In genomic region chr2:239146011-239146641, GRCh38 we compare ENCODE assay signal across 18 cellular contexts.
DNase-seq lines count a peak whose midpoint lies in the region; ATAC-seq lines count a peak whose summit lies in the region.
"Had no signal": no experiment of that assay in that cellular context is flagged by ENCODE, and none has a peak within 500 bp of the region (broad histone marks: within the 10 kb centered on the region; RNA-seq: fewer than 3 reads in every experiment).

No MANE protein-coding gene starts in this region.

- peaks cover 14% of the 10 kb centered on the region for H3K36me3 ChIP-seq in iPS-15b (ENCODE audit: control insufficient read depth, insufficient read depth, low read length)
- H3K36me3 ChIP-seq: ovary had no signal

- H3K4me1 ChIP-seq in iPS-15b (ENCODE audit: control insufficient read depth, insufficient read depth, low read length), result no peaks in the 10 kb centered on the region
- H3K4me1 ChIP-seq: left lung, testis had no signal

- no peaks in the 10 kb centered on the region for H3K9me3 ChIP-seq in iPS-15b (ENCODE audit: control insufficient read depth, insufficient read depth, low read length)
- H3K9me3 ChIP-seq: left lung, ovary, testis had no signal

- peak; percentile 50 for ATAC-seq in HG02798 (IDR thresholded peaks at IDR 0.05; ENCODE audit: poor library complexity, unreplicated experiment)
- ATAC-seq in stimulated activated naive CD8-positive, alpha-beta T cell treated with anti-CD3 and anti-CD28 coated beads, Interleukin-15, Interleukin-2, amounts not matched to agents 100 U/mL and 50 U/mL, for 24 hours, result peak; percentile 37
- no peak for ATAC-seq in GM21717 (IDR thresholded peaks at IDR 0.05; ENCODE audit: unreplicated experiment)
- ATAC-seq: HCT116, left lung had no signal

- no peaks in the 10 kb centered on the region for H3K27me3 Mint-ChIP-seq in T-helper 1 cell treated with Interleukin-12 subunit alpha and Interleukin-12 subunit beta and Interleukin-4 antibody, amounts not matched to agents 30 μg/mL and 1 μg/mL, for 36 hours (ENCODE audit: low read depth)
- H3K27me3 Mint-ChIP-seq: B cell had no signal

- no peaks in the 10 kb centered on the region for H3K27me3 ChIP-seq in iPS-15b (ENCODE audit: control insufficient read depth, insufficient read depth, low read length)
- H3K27me3 ChIP-seq: left lung, ovary, testis had no signal

- DNase-seq in T-helper 1 cell (no peak), NCI-H345 (lab: John Stamatoyannopoulos, UW) (no peak), SHP77 treated with DMSO at 0.1 percent for 48 hours (lab: John Stamatoyannopoulos, UW) (no peak)
- no peak for DNase-seq in stimulated activated naive CD8-positive, alpha-beta T cell treated with anti-CD3 and anti-CD28 coated beads, Interleukin-15, Interleukin-2, amounts not matched to agents 100 U/mL and 50 U/mL, for 24 hours
- DNase-seq: activated effector memory CD4-positive, alpha-beta T cell treated with anti-CD3 and anti-CD28 coated beads, Interleukin-2, amount 50 U/mL, for 16 hours; GF-D8; NCI-H226; stimulated activated CD4-positive, alpha-beta T cell treated with anti-CD3 and anti-CD28 coated beads, Interleukin-4, amount 100 ng/mL, for 1 hour; testis had no signal

- H3K36me3 Mint-ChIP-seq in T-helper 1 cell treated with Interleukin-12 subunit alpha and Interleukin-12 subunit beta and Interleukin-4 antibody, amounts not matched to agents 30 μg/mL and 1 μg/mL, for 36 hours (ENCODE audit: low read depth), result peaks cover 53% of the 10 kb centered on the region

- H3K27ac Mint-ChIP-seq in T-helper 1 cell treated with Interleukin-12 subunit alpha and Interleukin-12 subunit beta and Interleukin-4 antibody, amounts not matched to agents 30 μg/mL and 1 μg/mL, for 36 hours, result peak overlapping the region; percentile 29
- H3K27ac Mint-ChIP-seq: B cell had no signal

- no peak overlapping the region for H3K4me3 ChIP-seq in iPS-15b (ENCODE audit: low read depth, low read length)
- H3K4me3 ChIP-seq: coronary artery, left lung, ovary, testis had no signal

- H3K9me3 Mint-ChIP-seq in T-helper 1 cell treated with Interleukin-12 subunit alpha and Interleukin-12 subunit beta and Interleukin-4 antibody, amounts not matched to agents 30 μg/mL and 1 μg/mL, for 36 hours, result peaks cover 9% of the 10 kb centered on the region

- H3K4me1 Mint-ChIP-seq in T-helper 1 cell treated with Interleukin-12 subunit alpha and Interleukin-12 subunit beta and Interleukin-4 antibody, amounts not matched to agents 30 μg/mL and 1 μg/mL, for 36 hours (ENCODE audit: low read depth), result peaks cover 28% of the 10 kb centered on the region

- peak overlapping the region; percentile 47 for H3K9ac ChIP-seq in iPS-15b (ENCODE audit: low read depth, low read length)

- H3K4me3 Mint-ChIP-seq in T-helper 1 cell treated with Interleukin-12 subunit alpha and Interleukin-12 subunit beta and Interleukin-4 antibody, amounts not matched to agents 30 μg/mL and 1 μg/mL, for 36 hours, result no peak overlapping the region
- H3K4me3 Mint-ChIP-seq: B cell had no signal
